8 cellular contexts compared by ENCODE assay signal in the genomic region with DNA sequence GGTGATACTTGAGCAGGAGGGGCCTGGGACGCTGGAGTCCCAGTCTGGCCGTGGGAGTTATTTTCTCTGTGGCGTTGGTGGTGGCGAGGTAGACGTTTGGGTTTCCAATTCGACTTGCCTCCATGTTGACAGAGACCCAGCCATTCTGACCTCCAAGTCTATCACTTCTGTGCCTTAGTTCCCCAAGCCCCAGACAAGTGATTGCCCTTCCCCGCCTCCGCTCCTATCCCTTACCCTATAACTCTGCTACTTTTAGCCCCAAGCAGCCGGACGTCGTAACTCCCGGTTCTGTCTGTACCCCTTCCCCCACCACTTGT. TPM values are rescaled to one million over a fixed set of nuclear protein-coding genes. Genes with fewer than 3 reads are reported as not detected.
DNase-seq lines count a peak whose midpoint lies in the region; ATAC-seq and TF ChIP-seq lines count a peak whose summit lies in the region.

No MANE protein-coding gene starts in this region.

- H3K4me3 Mint-ChIP-seq in GM23338: peak overlapping the region; percentile 96

- peaks cover 17% of the 10 kb centered on the region; the same call in 1 of the 2 replicates for H3K36me3 ChIP-seq in GM23338 (ENCODE audit: insufficient read depth)
- peaks cover 18% of the 10 kb centered on the region in 2 experiments for H3K36me3 ChIP-seq in SK-N-SH (replicated peaks in 1 of 2; ENCODE audit: control insufficient read depth in 1 of 2, insufficient read depth in 2 of 2, low read length in 1 of 2)

- H2AFZ ChIP-seq in GM23338 (no peak overlapping the region), SK-N-SH (ENCODE audit: low read depth) (peak overlapping the region; percentile 88)

- CTCF ChIA-PET in SK-N-SH (lab: Yijun Ruan, JAX): interaction anchor here (1.2 to 1.3 kb wide), 2 partner anchors 17 to 52 kb away, joined by 5 to 8 read pairs; a partner anchor contains a TSS

- TF ChIP-seq CTCF in GM23338 (conservative IDR thresholded peaks at IDR 0.05; ENCODE audit: low read depth in 2 of 2) (no peak), SK-N-SH (IDR thresholded peaks at IDR 0.05) (no peak), fibroblast of the aortic adventitia (IDR thresholded peaks at IDR 0.05; ENCODE audit: insufficient read depth, low read length) (no peak)

- peak overlapping the region; percentile 96 for H3K27ac Mint-ChIP-seq in GM23338

- H3K27ac ChIP-seq in GM23338 (ENCODE audit: low read depth) (peak overlapping the region; percentile 98), SK-N-SH (ENCODE audit: low read depth in 2 of 2, low read length in 1 of 2) (peak overlapping the region; percentile 65 to 66; a peak in 3 of 4 replicates), skin epidermis (peak overlapping the region; percentile 41 to 98 (median 87))

- peaks cover 12% of the 10 kb centered on the region for H3K27me3 Mint-ChIP-seq in GM23338 (ENCODE audit: insufficient read depth, low read depth, poor library complexity)

- ATAC-seq in GM23338: peak; percentile 3; the same call in 2 of the 3 replicates
- no peak for ATAC-seq in HG02970 (IDR thresholded peaks at IDR 0.05; ENCODE audit: low FRiP score, unreplicated experiment)
- no peak for ATAC-seq in HG02870 (IDR thresholded peaks at IDR 0.05; ENCODE audit: unreplicated experiment)

- H3K4me3 ChIP-seq in GM23338 (peak overlapping the region; percentile 98), SK-N-SH (ENCODE audit: low read depth in 2 of 2, low read length in 1 of 2) (peak overlapping the region; percentile 94 to 95), fibroblast of the aortic adventitia (ENCODE audit: low read depth, low read length) (peak overlapping the region; percentile 99), skin epidermis (peak overlapping the region; percentile 74 to 99 (median 95))

- H4K20me1 ChIP-seq in GM23338 (replicated peaks; ENCODE audit: insufficient read depth): peaks cover 5% of the 10 kb centered on the region
- H4K20me1 ChIP-seq in SK-N-SH (ENCODE audit: insufficient read depth): no peaks in the 10 kb centered on the region

- DNase-seq in GM23338 (ENCODE audit: low spot score) (peak; percentile 17), SK-N-SH (no peak), fibroblast of the aortic adventitia (ENCODE audit: low read depth) (no peak), SK-N-DZ (ENCODE audit: low spot score) (no peak), posterior vena cava (ENCODE audit: low spot score) (no peak)

- TF ChIP-seq EP300 in SK-N-SH (IDR thresholded peaks at IDR 0.05; ENCODE audit: borderline replicate concordance in 1 of 2, low read depth in 1 of 2, low read length in 1 of 2): no peak

- H3K9me3 ChIP-seq in SK-N-SH: no peaks in the 10 kb centered on the region

- H3K36me3 Mint-ChIP-seq in GM23338 (ENCODE audit: low read depth): peaks cover 51% of the 10 kb centered on the region

- H3K4me2 ChIP-seq in GM23338: peak overlapping the region; percentile 100
- H3K4me2 ChIP-seq in SK-N-SH: peak overlapping the region; percentile 95

- intact Hi-C loops in posterior vena cava (cut with DNase I): no loop called here

- H3F3A ChIP-seq in GM23338 (replicated peaks; ENCODE audit: low read depth): peaks cover 23% of the 10 kb centered on the region
- peaks cover 22% of the 10 kb centered on the region for H3F3A ChIP-seq in SK-N-SH (replicated peaks; ENCODE audit: insufficient read depth)

- peaks cover 26% of the 10 kb centered on the region for H3K79me2 ChIP-seq in GM23338 (replicated peaks; ENCODE audit: insufficient read depth)
- H3K79me2 ChIP-seq in SK-N-SH (ENCODE audit: insufficient read depth): peaks cover 33% of the 10 kb centered on the region

- POLR2A ChIA-PET in SK-N-SH (lab: Yijun Ruan, JAX): no interaction called here

- TF ChIP-seq RAD21 in SK-N-SH (IDR thresholded peaks at IDR 0.05; ENCODE audit: low read length): no peak

- H3K27me3 ChIP-seq in GM23338 (ENCODE audit: insufficient read depth) (no peaks in the 10 kb centered on the region), SK-N-SH (ENCODE audit: insufficient read depth) (no peaks in the 10 kb centered on the region)

- H3K4me1 ChIP-seq in GM23338 (ENCODE audit: insufficient read depth) (peaks cover 12% of the 10 kb centered on the region), SK-N-SH (ENCODE audit: control insufficient read depth in 1 of 2, insufficient read depth in 2 of 2, low read depth in 1 of 2, low read length in 1 of 2) (peaks cover 0 to 14% of the 10 kb centered on the region in 2 experiments; a peak in 1 of 4 replicates)

- peak overlapping the region; percentile 96 for H3K9ac ChIP-seq in SK-N-SH

- H3K9me2 ChIP-seq in GM23338 (ENCODE audit: insufficient read depth): no peaks in the 10 kb centered on the region
- H3K9me2 ChIP-seq in SK-N-SH: no peaks in the 10 kb centered on the region

- 1% methylated on average over 10 of the region's 12 CpGs for WGBS in SK-N-SH (ENCODE audit: low lambda C conversion rate)

- peaks cover 18% of the 10 kb centered on the region for H3K4me1 Mint-ChIP-seq in GM23338

- no peaks in the 10 kb centered on the region for H3K9me3 Mint-ChIP-seq in GM23338

TF ChIP-seq in GM23338, 12 proteins besides CTCF, POLR2A, EP300 and RAD21 (continues in another document):
- TF ChIP-seq EZH2phosphoT487 (IDR thresholded peaks at IDR 0.05; ENCODE audit: unreplicated experiment) (no peak), ZNF331 (CRISPR knock-in tag; IDR thresholded peaks at IDR 0.05; ENCODE audit: low read depth) (no peak)

TF ChIP-seq in SK-N-SH, 30 proteins besides CTCF, POLR2A, EP300 and RAD21 (continues in another document):
- TF ChIP-seq, protein P1, sequence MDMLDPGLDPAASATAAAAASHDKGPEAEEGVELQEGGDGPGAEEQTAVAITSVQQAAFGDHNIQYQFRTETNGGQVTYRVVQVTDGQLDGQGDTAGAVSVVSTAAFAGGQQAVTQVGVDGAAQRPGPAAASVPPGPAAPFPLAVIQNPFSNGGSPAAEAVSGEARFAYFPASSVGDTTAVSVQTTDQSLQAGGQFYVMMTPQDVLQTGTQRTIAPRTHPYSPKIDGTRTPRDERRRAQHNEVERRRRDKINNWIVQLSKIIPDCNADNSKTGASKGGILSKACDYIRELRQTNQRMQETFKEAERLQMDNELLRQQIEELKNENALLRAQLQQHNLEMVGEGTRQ (IDR thresholded peaks at IDR 0.05; ENCODE audit: borderline replicate concordance, low read depth, low read length): no peak
- TF ChIP-seq POLR2AphosphoS5 (IDR thresholded peaks at IDR 0.05; ENCODE audit: low read depth, low read length) (no peak), CHD2 (IDR thresholded peaks at IDR 0.05; ENCODE audit: low read length, partially characterized antibody) (no peak), JUND (IDR thresholded peaks at IDR 0.05) (no peak), GABPA (IDR thresholded peaks at IDR 0.05; ENCODE audit: low read depth) (no peak)

RNA-seq across cellular contexts. Expression of a gene that starts 0.5 kb away (rescaled TPM):
- total RNA-seq in GM23338 (2014; rRNA removed; shearing (Covaris generic)): 119 and 120 TPM in 2 replicates
- polyA plus RNA-seq in GM23338 (2016; fragmentation: Nextera tagmentation; extraction: Ambion mirVana) (139 and 145 TPM in 2 replicates), SK-N-SH (2012; rRNA removed) (83.8 and 98.1 TPM in 2 replicates)
- polyA plus RNA-seq in SK-N-SH (2012; cell fraction: cytosol; rRNA removed): 54.4 and 65.3 TPM in 2 replicates
- polyA plus RNA-seq in SK-N-SH (2012; cell fraction: nucleus; rRNA removed): 108 and 156 TPM in 2 replicates
- total RNA-seq in fibroblast of the aortic adventitia (ENCODE audit: low replicate concordance) (46.1 and 49.5 TPM in 2 replicates), posterior vena cava (10 to 100 TPM; 44.5 to 45.5 TPM)
- polyA plus RNA-seq in SK-N-DZ (2014; cell fraction: cytosol; rRNA removed): 136 and 143 TPM in 2 replicates
- 213 and 236 TPM in 2 replicates for polyA plus RNA-seq in SK-N-DZ (2014; cell fraction: nucleus; rRNA removed)

RNA-seq across cellular contexts. Expression of a gene that starts 17.6 kb away (rescaled TPM):
- 15.6 and 19.1 TPM in 2 replicates for total RNA-seq in GM23338 (2014; rRNA removed; shearing (Covaris generic))
- polyA plus RNA-seq in GM23338 (2016; fragmentation: Nextera tagmentation; extraction: Ambion mirVana): 9.8 and 9.9 TPM in 2 replicates
- 4.7 and 4.8 TPM in 2 replicates for polyA plus RNA-seq in SK-N-SH (2012; rRNA removed)
- 3.8 and 4.0 TPM in 2 replicates for polyA plus RNA-seq in SK-N-SH (2012; cell fraction: cytosol; rRNA removed)
- polyA plus RNA-seq in SK-N-SH (2012; cell fraction: nucleus; rRNA removed): 1.6 and 3.0 TPM in 2 replicates
- 0.09 TPM in 1 of 2 replicates, not detected in the other for total RNA-seq in fibroblast of the aortic adventitia (ENCODE audit: low replicate concordance)
- polyA plus RNA-seq in SK-N-DZ (2014; cell fraction: cytosol; rRNA removed): 177 and 226 TPM in 2 replicates
- 118 and 126 TPM in 2 replicates for polyA plus RNA-seq in SK-N-DZ (2014; cell fraction: nucleus; rRNA removed)
- not detected for total RNA-seq in posterior vena cava

RNA-seq across cellular contexts. Expression of a gene that starts 33.8 kb away (rescaled TPM):
- total RNA-seq in GM23338 (2014; rRNA removed; shearing (Covaris generic)): 8.7 and 13.8 TPM in 2 replicates
- polyA plus RNA-seq in GM23338 (2016; fragmentation: Nextera tagmentation; extraction: Ambion mirVana): 8.0 and 12.4 TPM in 2 replicates
- polyA plus RNA-seq in SK-N-SH (2012; rRNA removed): 0.08 and 0.11 TPM in 2 replicates
- 0.03 and 0.12 TPM in 2 replicates for polyA plus RNA-seq in SK-N-SH (2012; cell fraction: cytosol; rRNA removed)
- polyA plus RNA-seq in SK-N-SH (2012; cell fraction: nucleus; rRNA removed): 0.32 and 0.35 TPM in 2 replicates
- total RNA-seq in fibroblast of the aortic adventitia (ENCODE audit: low replicate concordance): not detected in 2 replicates
- 3.0 and 5.4 TPM in 2 replicates for polyA plus RNA-seq in SK-N-DZ (2014; cell fraction: cytosol; rRNA removed)
- 5.0 and 9.1 TPM in 2 replicates for polyA plus RNA-seq in SK-N-DZ (2014; cell fraction: nucleus; rRNA removed)
- total RNA-seq in posterior vena cava: not detected

RNA-seq across cellular contexts. Expression of a gene that starts 35.8 kb away (rescaled TPM):
- 75.0 and 108 TPM in 2 replicates for total RNA-seq in GM23338 (2014; rRNA removed; shearing (Covaris generic))
- polyA plus RNA-seq in GM23338 (2016; fragmentation: Nextera tagmentation; extraction: Ambion mirVana) (144 and 150 TPM in 2 replicates), SK-N-SH (2012; rRNA removed) (115 and 137 TPM in 2 replicates)
- polyA plus RNA-seq in SK-N-SH (2012; cell fraction: cytosol; rRNA removed): 78.5 and 93.1 TPM in 2 replicates
- polyA plus RNA-seq in SK-N-SH (2012; cell fraction: nucleus; rRNA removed): 474 and 528 TPM in 2 replicates
- total RNA-seq in fibroblast of the aortic adventitia (ENCODE audit: low replicate concordance) (88.2 and 299 TPM in 2 replicates), posterior vena cava (10 to 100 TPM; 67.0 to 74.9 TPM)
- polyA plus RNA-seq in SK-N-DZ (2014; cell fraction: cytosol; rRNA removed): 49.9 and 56.0 TPM in 2 replicates
- 101 and 105 TPM in 2 replicates for polyA plus RNA-seq in SK-N-DZ (2014; cell fraction: nucleus; rRNA removed)

RNA-seq across cellular contexts. Expression of a gene that starts 45.4 kb away (rescaled TPM):
- 106 and 207 TPM in 2 replicates for total RNA-seq in GM23338 (2014; rRNA removed; shearing (Covaris generic))
- polyA plus RNA-seq in GM23338 (2016; fragmentation: Nextera tagmentation; extraction: Ambion mirVana): 1,901 and 2,135 TPM in 2 replicates
- 5,038 and 7,541 TPM in 2 replicates for polyA plus RNA-seq in SK-N-SH (2012; rRNA removed)
- 3,850 and 5,242 TPM in 2 replicates for polyA plus RNA-seq in SK-N-SH (2012; cell fraction: cytosol; rRNA removed)
- polyA plus RNA-seq in SK-N-SH (2012; cell fraction: nucleus; rRNA removed): 1,787 and 2,864 TPM in 2 replicates
- total RNA-seq in fibroblast of the aortic adventitia (ENCODE audit: low replicate concordance): 23.5 and 148 TPM in 2 replicates
- 33.7 and 54.4 TPM in 2 replicates for polyA plus RNA-seq in SK-N-DZ (2014; cell fraction: cytosol; rRNA removed)
- polyA plus RNA-seq in SK-N-DZ (2014; cell fraction: nucleus; rRNA removed): 34.5 and 39.1 TPM in 2 replicates
- 1,000 to 10,000 TPM; 1,159 to 1,295 TPM for total RNA-seq in posterior vena cava

Comparison
In these comparisons a context has a peak if more than half of its experiments do, and no peak if none do; other contexts are left out.
1. RNA of a gene that starts 17.6 kb away (total RNA-seq): 15.6 to 19.1 TPM in GM23338; not detected in posterior vena cava and 0.09 TPM in fibroblast of the aortic adventitia; every median in the first group is over 10 times any median in the second.
2. Peak in every context shown above with its lines, with median percentiles within 50 percentile points of each other: H3K27ac ChIP-seq and H3K4me3 ChIP-seq.